In genomic region chr2:12099374-12099773, GRCh38 we compare ENCODE assay signal across 1 cellular context.
TF ChIP-seq lines count a peak whose summit lies in the region.

No MANE protein-coding gene starts in this region.

TF ChIP-seq in H1, 55 proteins besides CTCF, POLR2A, EP300 and RAD21:
- TF ChIP-seq CEBPB (IDR thresholded peaks at IDR 0.05; ENCODE audit: low read depth, low read length) (no peak), POU5F1 (IDR thresholded peaks at IDR 0.05; ENCODE audit: low read depth, low read length) (no peak), SIX5 (IDR thresholded peaks at IDR 0.05; ENCODE audit: low read depth, low read length) (no peak), EZH2 (IDR thresholded peaks at IDR 0.05; ENCODE audit: low read depth, low read length, severe bottlenecking) (no peak), ATF2 (IDR thresholded peaks at IDR 0.05; ENCODE audit: low read length) (no peak), GTF2F1 (IDR thresholded peaks at IDR 0.05; ENCODE audit: borderline replicate concordance, low read depth, low read length) (no peak), CTBP2 (IDR thresholded peaks at IDR 0.05; ENCODE audit: borderline replicate concordance, insufficient read depth, insufficient read length, low read length) (no peak), SP2 (IDR thresholded peaks at IDR 0.05; ENCODE audit: low read length) (no peak)
